1 cellular context compared by ENCODE assay signal in genomic region chr12:6294156-6294532, GRCh38.
TF ChIP-seq lines count a peak whose summit lies in the region.

No MANE protein-coding gene starts in this region.

TF ChIP-seq in endothelial cell of umbilical vein, 7 proteins besides CTCF, POLR2A, EP300 and RAD21:
- no peak for TF ChIP-seq MAX (IDR thresholded peaks at IDR 0.05; ENCODE audit: insufficient read depth, insufficient read length)
- TF ChIP-seq EZH2 (IDR thresholded peaks at IDR 0.05; ENCODE audit: borderline replicate concordance, low read depth, low read length, severe bottlenecking) = no peak
- TF ChIP-seq POLR2AphosphoS5 (IDR thresholded peaks at IDR 0.05; ENCODE audit: insufficient read depth, low read depth, low read length) = no peak
- no peak for TF ChIP-seq GATA2 (IDR thresholded peaks at IDR 0.05; ENCODE audit: insufficient read depth, insufficient read length, low read depth, low read length)
- no peak for TF ChIP-seq MYC (IDR thresholded peaks at IDR 0.05; ENCODE audit: low read depth, low read length)
- no peak for TF ChIP-seq FOS (IDR thresholded peaks at IDR 0.05; ENCODE audit: borderline replicate concordance, insufficient read depth, low read length)
- no peak for TF ChIP-seq JUN (IDR thresholded peaks at IDR 0.05; ENCODE audit: borderline replicate concordance, insufficient read depth, insufficient read length, low read depth)
